In genomic region chr9:121604654-121605053, GRCh38 we compare ENCODE assay signal across 33 cellular contexts. TPM values are rescaled to one million over a fixed set of nuclear protein-coding genes. Genes with fewer than 3 reads are reported as not detected.
DNase-seq lines count a peak whose midpoint lies in the region; ATAC-seq and TF ChIP-seq lines count a peak whose summit lies in the region.
"Had no signal": no experiment of that assay in that cellular context is flagged by ENCODE, and none has a peak within 500 bp of the region (broad histone marks: within the 10 kb centered on the region; RNA-seq: fewer than 3 reads in every experiment).

No MANE protein-coding gene starts in this region.

- H3K27ac Mint-ChIP-seq in central memory CD8-positive, alpha-beta T cell (ENCODE audit: low read depth): peak overlapping the region; percentile 52
- H3K27ac Mint-ChIP-seq in mesothelial cell of epicardium: peak overlapping the region; percentile 41
- H3K27ac Mint-ChIP-seq: activated CD8-positive, alpha-beta T cell treated with anti-CD3 and anti-CD28 coated beads, Interleukin-2, amount 10 ng/mL, durations not matched to agents 7 days and 5 days; activated naive CD4-positive, alpha-beta T cell treated with anti-CD3 and anti-CD28 coated beads, Interleukin-2, amount 50 U/mL, for 24 hours; activated T-helper 17 cell treated with anti-CD3 and anti-CD28 coated beads, Interleukin-2, amount 50 U/mL, for 72 hours; effector memory CD8-positive, alpha-beta T cell; GM23338; natural killer cell treated with Interleukin-12 subunit alpha and Interleukin-12 subunit beta and Interleukin-15 and Interleukin-18, amount 100 ng/mL, for 72 hours; stimulated activated naive CD8-positive, alpha-beta T cell treated with anti-CD3 and anti-CD28 coated beads, Interleukin-15, Interleukin-2, amounts not matched to agents 100 ng/mL and 50 ng/mL, for 24 hours; T-helper 2 cell treated with Interferon-gamma antibody and Interleukin-4, amounts not matched to agents 5 μg/mL and 100 μg/mL, for 36 hours had no signal

- DNase-seq in left ventricle myocardium inferior (no peak), left ventricle myocardium superior (no peak), mesothelial cell of epicardium (ENCODE audit: low spot score in 2 of 2, unreplicated experiment in 2 of 2) (no peak), activated T-cell treated with anti-CD3 and anti-CD28 coated beads for 4 hours (no peak)
- no peak for DNase-seq in central memory CD8-positive, alpha-beta T cell (ENCODE audit: low spot score in 2 of 2)
- DNase-seq: activated CD4-positive, alpha-beta T cell treated with anti-CD3 and anti-CD28 coated beads for 4 hours; activated CD8-positive, alpha-beta T cell treated with anti-CD3 and anti-CD28 coated beads, Interleukin-2, amount 10 ng/mL, durations not matched to agents 7 days and 5 days; CD8-positive, alpha-beta memory T cell; colonic mucosa; effector memory CD8-positive, alpha-beta T cell; erythroblast; Kasumi-1; NCI-H1436; NCI-H2081 treated with DMSO at 0.1 percent for 48 hours; NCI-H226; SHP77 treated with DMSO at 0.1 percent for 48 hours; stimulated activated CD8-positive, alpha-beta memory T cell treated with anti-CD3 and anti-CD28 coated beads, Interleukin-4, amount 100 ng/mL, for 48 hours; uterus had no signal

- H3K9me3 ChIP-seq in left ventricle myocardium inferior (replicated peaks): no peaks in the 10 kb centered on the region
- no peaks in the 10 kb centered on the region for H3K9me3 ChIP-seq in subcutaneous abdominal adipose tissue (ENCODE audit: control insufficient read depth in 5 of 5, low read length in 5 of 5)
- H3K9me3 ChIP-seq: A549, breast epithelium, colonic mucosa, mucosa of descending colon, pancreas, thoracic aorta, uterus had no signal

- H3K9me3 Mint-ChIP-seq in central memory CD8-positive, alpha-beta T cell: no peaks in the 10 kb centered on the region
- no peaks in the 10 kb centered on the region for H3K9me3 Mint-ChIP-seq in mesothelial cell of epicardium
- H3K9me3 Mint-ChIP-seq: activated naive CD4-positive, alpha-beta T cell treated with anti-CD3 and anti-CD28 coated beads, Interleukin-2, amount 50 U/mL, for 24 hours; activated T-helper 17 cell treated with anti-CD3 and anti-CD28 coated beads, Interleukin-2, amount 50 U/mL, for 72 hours; effector memory CD8-positive, alpha-beta T cell; GM23338; natural killer cell treated with Interleukin-12 subunit alpha and Interleukin-12 subunit beta and Interleukin-15 and Interleukin-18, amount 100 ng/mL, for 72 hours; stimulated activated naive CD8-positive, alpha-beta T cell treated with anti-CD3 and anti-CD28 coated beads, Interleukin-15, Interleukin-2, amounts not matched to agents 100 ng/mL and 50 ng/mL, for 24 hours; T-helper 2 cell treated with Interferon-gamma antibody and Interleukin-4, amounts not matched to agents 5 μg/mL and 100 μg/mL, for 36 hours had no signal

- ATAC-seq in left ventricle myocardium superior (no peak), GM21367 (IDR thresholded peaks at IDR 0.05; ENCODE audit: unreplicated experiment) (no peak), HG03457 (IDR thresholded peaks at IDR 0.05; ENCODE audit: unreplicated experiment) (no peak)
- ATAC-seq in central memory CD8-positive, alpha-beta T cell (replicated peaks; ENCODE audit: extremely low read depth, poor library complexity, severe bottlenecking): no peak
- ATAC-seq: A549; activated CD8-positive, alpha-beta T cell treated with anti-CD3 and anti-CD28 coated beads, Interleukin-2, amount 10 ng/mL, durations not matched to agents 7 days and 5 days; activated T-helper 17 cell treated with anti-CD3 and anti-CD28 coated beads, Interleukin-2, amount 50 U/mL, for 72 hours; effector memory CD8-positive, alpha-beta T cell; GM23338; mucosa of descending colon; natural killer cell treated with Interleukin-12 subunit alpha and Interleukin-12 subunit beta and Interleukin-15 and Interleukin-18, amount 100 ng/mL, for 72 hours had no signal

- no peak overlapping the region for H3K4me3 Mint-ChIP-seq in central memory CD8-positive, alpha-beta T cell
- H3K4me3 Mint-ChIP-seq in mesothelial cell of epicardium: no peak overlapping the region
- H3K4me3 Mint-ChIP-seq: activated CD8-positive, alpha-beta T cell treated with anti-CD3 and anti-CD28 coated beads, Interleukin-2, amount 10 ng/mL, durations not matched to agents 7 days and 5 days; activated naive CD4-positive, alpha-beta T cell treated with anti-CD3 and anti-CD28 coated beads, Interleukin-2, amount 50 U/mL, for 24 hours; activated T-helper 17 cell treated with anti-CD3 and anti-CD28 coated beads, Interleukin-2, amount 50 U/mL, for 72 hours; CD8-positive, alpha-beta memory T cell; effector memory CD8-positive, alpha-beta T cell; GM23338; natural killer cell treated with Interleukin-12 subunit alpha and Interleukin-12 subunit beta and Interleukin-15 and Interleukin-18, amount 100 ng/mL, for 72 hours; stimulated activated naive CD8-positive, alpha-beta T cell treated with anti-CD3 and anti-CD28 coated beads, Interleukin-15, Interleukin-2, amounts not matched to agents 100 ng/mL and 50 ng/mL, for 24 hours; T-helper 2 cell treated with Interferon-gamma antibody and Interleukin-4, amounts not matched to agents 5 μg/mL and 100 μg/mL, for 36 hours had no signal

- H3K27ac ChIP-seq in left ventricle myocardium inferior (replicated peaks) (peak overlapping the region; percentile 71), subcutaneous abdominal adipose tissue (ENCODE audit: low read depth, low read length) (peak overlapping the region; percentile 30)
- H3K27ac ChIP-seq: colonic mucosa, HL-60, pancreas, thoracic aorta, uterus had no signal

- peaks cover 5% of the 10 kb centered on the region for H3K4me1 Mint-ChIP-seq in central memory CD8-positive, alpha-beta T cell
- H3K4me1 Mint-ChIP-seq in mesothelial cell of epicardium: peaks cover 28% of the 10 kb centered on the region
- H3K4me1 Mint-ChIP-seq: activated T-helper 17 cell treated with anti-CD3 and anti-CD28 coated beads, Interleukin-2, amount 50 U/mL, for 72 hours had no signal

- intact Hi-C loops in left ventricle myocardium inferior (cut with micrococcal nuclease): no loop called here
- intact Hi-C loops in left ventricle myocardium superior (cut with micrococcal nuclease): loop anchor here (10.0 kb wide), 1 partner anchor 50 kb away; no protein-coding TSS in a partner anchor

- peak overlapping the region in 1 of 5 donors; percentile 37 for H3K9ac ChIP-seq in subcutaneous abdominal adipose tissue (ENCODE audit: low read length in 5 of 5)

- TF ChIP-seq CTCF in left ventricle myocardium inferior (IDR thresholded peaks at IDR 0.05; ENCODE audit: borderline replicate concordance): no peak
- TF ChIP-seq CTCF in mesothelial cell of epicardium (IDR thresholded peaks at IDR 0.05; ENCODE audit: unreplicated experiment): no peak

- H3K4me1 ChIP-seq in left ventricle myocardium inferior (peaks cover 100% of the 10 kb centered on the region), subcutaneous abdominal adipose tissue (ENCODE audit: control insufficient read depth in 5 of 5, insufficient read depth in 5 of 5, low read length in 5 of 5) (peaks cover 13 to 70% (median 54%) of the 10 kb centered on the region in 5 donors)
- H3K4me1 ChIP-seq: colonic mucosa had no signal

- H3K27me3 ChIP-seq in left ventricle myocardium inferior (ENCODE audit: low read depth): no peaks in the 10 kb centered on the region
- peaks cover 0 to under 1% (median 0%) of the 10 kb centered on the region in 5 donors for H3K27me3 ChIP-seq in subcutaneous abdominal adipose tissue (ENCODE audit: control insufficient read depth in 5 of 5, insufficient read depth in 4 of 5, low read length in 5 of 5)
- H3K27me3 ChIP-seq: breast epithelium, colonic mucosa, pancreas, uterus had no signal

- H3K36me3 ChIP-seq in left ventricle myocardium inferior: no peaks in the 10 kb centered on the region
- H3K36me3 ChIP-seq in subcutaneous abdominal adipose tissue (ENCODE audit: control insufficient read depth in 5 of 5, insufficient read depth in 5 of 5, low read length in 5 of 5): no peaks in the 10 kb centered on the region
- H3K36me3 ChIP-seq: breast epithelium, colonic mucosa, pancreas, thoracic aorta, uterus had no signal

- peaks cover 91% of the 10 kb centered on the region for H3K27me3 Mint-ChIP-seq in central memory CD8-positive, alpha-beta T cell
- peaks cover 8% of the 10 kb centered on the region for H3K27me3 Mint-ChIP-seq in mesothelial cell of epicardium (ENCODE audit: low read depth)

- H3K36me3 Mint-ChIP-seq in central memory CD8-positive, alpha-beta T cell (ENCODE audit: insufficient read depth): peaks cover 4% of the 10 kb centered on the region
- H3K36me3 Mint-ChIP-seq in mesothelial cell of epicardium: no peaks in the 10 kb centered on the region
- H3K36me3 Mint-ChIP-seq: activated naive CD4-positive, alpha-beta T cell treated with anti-CD3 and anti-CD28 coated beads, Interleukin-2, amount 50 U/mL, for 24 hours; CD8-positive, alpha-beta memory T cell; natural killer cell treated with Interleukin-12 subunit alpha and Interleukin-12 subunit beta and Interleukin-15 and Interleukin-18, amount 100 ng/mL, for 72 hours had no signal

- H3K4me3 ChIP-seq in left ventricle myocardium inferior (no peak overlapping the region), subcutaneous abdominal adipose tissue (ENCODE audit: low read depth in 1 of 5, low read length in 5 of 5) (peak overlapping the region in 1 of 5 donors; percentile 12)
- H3K4me3 ChIP-seq: A549, breast epithelium, colonic mucosa, GM23338, mucosa of descending colon, pancreas, thoracic aorta, uterus had no signal

RNA-seq across cellular contexts. Expression of gene DAB2IP, which starts 46.8 kb away (rescaled TPM):
- total RNA-seq in left ventricle myocardium inferior: 50.7 TPM
- total RNA-seq in left ventricle myocardium superior: 54.8 TPM
- total RNA-seq in mesothelial cell of epicardium: 71.1 to 76.5 TPM (median 75.7 TPM) in 3 replicates
